In the genomic region with DNA sequence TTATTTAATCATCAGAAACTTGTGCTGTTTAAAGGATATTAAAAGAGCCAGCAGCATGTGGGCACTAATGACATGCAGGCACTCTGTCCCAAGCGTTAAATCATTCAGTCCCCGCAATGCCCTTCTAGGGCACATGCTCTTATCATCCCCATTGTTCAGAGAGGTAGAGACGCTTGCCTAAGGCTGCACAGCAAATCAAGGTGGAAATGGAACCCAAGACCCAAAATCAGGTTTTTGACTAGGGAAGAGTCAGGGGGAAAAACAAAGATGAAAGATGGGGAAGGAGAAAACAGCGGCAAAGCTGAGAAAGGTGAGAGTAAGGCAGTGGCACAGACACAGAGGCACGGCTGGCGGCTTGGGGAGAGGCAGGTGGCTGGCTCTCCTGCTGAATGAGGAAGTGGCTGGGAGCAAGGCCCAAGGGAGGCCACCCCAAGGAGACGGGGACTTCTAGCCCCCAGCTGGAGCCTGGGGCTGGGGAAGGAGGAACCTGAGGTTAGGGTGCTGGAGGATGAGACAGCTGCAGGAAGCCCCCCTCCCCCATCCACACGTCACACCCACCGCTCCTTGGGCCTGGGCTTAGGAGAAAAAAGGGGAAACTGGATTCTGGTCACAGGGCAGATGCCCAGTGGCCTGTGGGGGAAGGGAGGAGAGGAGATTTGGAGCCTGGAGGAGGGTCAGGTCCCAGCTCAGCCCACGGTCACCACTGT, we compare ENCODE assay signal across 1 cellular context.
A peak's percentile ranks its signal among the peaks of the same experiment; 100 is the strongest.
TF ChIP-seq lines count a peak whose summit lies in the region.

No MANE protein-coding gene starts in this region.

TF ChIP-seq in K562, 482 proteins besides CTCF, POLR2A, EP300 and RAD21 (continued from another document and continues in another):
- TF ChIP-seq, protein P1, sequence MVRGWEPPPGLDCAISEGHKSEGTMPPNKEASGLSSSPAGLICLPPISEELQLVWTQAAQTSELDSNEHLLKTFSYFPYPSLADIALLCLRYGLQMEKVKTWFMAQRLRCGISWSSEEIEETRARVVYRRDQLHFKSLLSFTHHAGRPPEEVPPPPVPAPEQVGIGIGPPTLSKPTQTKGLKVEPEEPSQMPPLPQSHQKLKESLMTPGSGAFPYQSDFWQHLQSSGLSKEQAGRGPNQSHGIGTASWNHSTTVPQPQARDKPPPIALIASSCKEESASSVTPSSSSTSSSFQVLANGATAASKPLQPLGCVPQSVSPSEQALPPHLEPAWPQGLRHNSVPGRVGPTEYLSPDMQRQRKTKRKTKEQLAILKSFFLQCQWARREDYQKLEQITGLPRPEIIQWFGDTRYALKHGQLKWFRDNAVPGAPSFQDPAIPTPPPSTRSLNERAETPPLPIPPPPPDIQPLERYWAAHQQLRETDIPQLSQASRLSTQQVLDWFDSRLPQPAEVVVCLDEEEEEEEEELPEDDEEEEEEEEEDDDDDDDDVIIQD (CRISPR knock-in tag; IDR thresholded peaks at IDR 0.05), result no peak
- no peak for TF ChIP-seq NONO (IDR thresholded peaks at IDR 0.05; ENCODE audit: low read depth in 2 of 2, low read length in 1 of 2)
- TF ChIP-seq, protein P2, sequence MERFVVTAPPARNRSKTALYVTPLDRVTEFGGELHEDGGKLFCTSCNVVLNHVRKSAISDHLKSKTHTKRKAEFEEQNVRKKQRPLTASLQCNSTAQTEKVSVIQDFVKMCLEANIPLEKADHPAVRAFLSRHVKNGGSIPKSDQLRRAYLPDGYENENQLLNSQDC (CRISPR knock-in tag; IDR thresholded peaks at IDR 0.05), result no peak
- TF ChIP-seq, protein P3, sequence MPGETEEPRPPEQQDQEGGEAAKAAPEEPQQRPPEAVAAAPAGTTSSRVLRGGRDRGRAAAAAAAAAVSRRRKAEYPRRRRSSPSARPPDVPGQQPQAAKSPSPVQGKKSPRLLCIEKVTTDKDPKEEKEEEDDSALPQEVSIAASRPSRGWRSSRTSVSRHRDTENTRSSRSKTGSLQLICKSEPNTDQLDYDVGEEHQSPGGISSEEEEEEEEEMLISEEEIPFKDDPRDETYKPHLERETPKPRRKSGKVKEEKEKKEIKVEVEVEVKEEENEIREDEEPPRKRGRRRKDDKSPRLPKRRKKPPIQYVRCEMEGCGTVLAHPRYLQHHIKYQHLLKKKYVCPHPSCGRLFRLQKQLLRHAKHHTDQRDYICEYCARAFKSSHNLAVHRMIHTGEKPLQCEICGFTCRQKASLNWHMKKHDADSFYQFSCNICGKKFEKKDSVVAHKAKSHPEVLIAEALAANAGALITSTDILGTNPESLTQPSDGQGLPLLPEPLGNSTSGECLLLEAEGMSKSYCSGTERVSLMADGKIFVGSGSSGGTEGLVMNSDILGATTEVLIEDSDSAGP (CRISPR knock-in tag; IDR thresholded peaks at IDR 0.05), result no peak
- peak; percentile 94 for TF ChIP-seq ADNP (tag; IDR thresholded peaks at IDR 0.05)
- no peak for TF ChIP-seq NCOR1 (IDR thresholded peaks at IDR 0.05)
- no peak for TF ChIP-seq NUFIP1 (IDR thresholded peaks at IDR 0.05; ENCODE audit: partially characterized antibody)
- TF ChIP-seq, protein P4, sequence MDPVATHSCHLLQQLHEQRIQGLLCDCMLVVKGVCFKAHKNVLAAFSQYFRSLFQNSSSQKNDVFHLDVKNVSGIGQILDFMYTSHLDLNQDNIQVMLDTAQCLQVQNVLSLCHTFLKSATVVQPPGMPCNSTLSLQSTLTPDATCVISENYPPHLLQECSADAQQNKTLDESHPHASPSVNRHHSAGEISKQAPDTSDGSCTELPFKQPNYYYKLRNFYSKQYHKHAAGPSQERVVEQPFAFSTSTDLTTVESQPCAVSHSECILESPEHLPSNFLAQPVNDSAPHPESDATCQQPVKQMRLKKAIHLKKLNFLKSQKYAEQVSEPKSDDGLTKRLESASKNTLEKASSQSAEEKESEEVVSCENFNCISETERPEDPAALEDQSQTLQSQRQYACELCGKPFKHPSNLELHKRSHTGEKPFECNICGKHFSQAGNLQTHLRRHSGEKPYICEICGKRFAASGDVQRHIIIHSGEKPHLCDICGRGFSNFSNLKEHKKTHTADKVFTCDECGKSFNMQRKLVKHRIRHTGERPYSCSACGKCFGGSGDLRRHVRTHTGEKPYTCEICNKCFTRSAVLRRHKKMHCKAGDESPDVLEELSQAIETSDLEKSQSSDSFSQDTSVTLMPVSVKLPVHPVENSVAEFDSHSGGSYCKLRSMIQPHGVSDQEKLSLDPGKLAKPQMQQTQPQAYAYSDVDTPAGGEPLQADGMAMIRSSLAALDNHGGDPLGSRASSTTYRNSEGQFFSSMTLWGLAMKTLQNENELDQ (CRISPR knock-in tag; IDR thresholded peaks at IDR 0.05; ENCODE audit: borderline replicate concordance), result no peak
- TF ChIP-seq, protein P5, sequence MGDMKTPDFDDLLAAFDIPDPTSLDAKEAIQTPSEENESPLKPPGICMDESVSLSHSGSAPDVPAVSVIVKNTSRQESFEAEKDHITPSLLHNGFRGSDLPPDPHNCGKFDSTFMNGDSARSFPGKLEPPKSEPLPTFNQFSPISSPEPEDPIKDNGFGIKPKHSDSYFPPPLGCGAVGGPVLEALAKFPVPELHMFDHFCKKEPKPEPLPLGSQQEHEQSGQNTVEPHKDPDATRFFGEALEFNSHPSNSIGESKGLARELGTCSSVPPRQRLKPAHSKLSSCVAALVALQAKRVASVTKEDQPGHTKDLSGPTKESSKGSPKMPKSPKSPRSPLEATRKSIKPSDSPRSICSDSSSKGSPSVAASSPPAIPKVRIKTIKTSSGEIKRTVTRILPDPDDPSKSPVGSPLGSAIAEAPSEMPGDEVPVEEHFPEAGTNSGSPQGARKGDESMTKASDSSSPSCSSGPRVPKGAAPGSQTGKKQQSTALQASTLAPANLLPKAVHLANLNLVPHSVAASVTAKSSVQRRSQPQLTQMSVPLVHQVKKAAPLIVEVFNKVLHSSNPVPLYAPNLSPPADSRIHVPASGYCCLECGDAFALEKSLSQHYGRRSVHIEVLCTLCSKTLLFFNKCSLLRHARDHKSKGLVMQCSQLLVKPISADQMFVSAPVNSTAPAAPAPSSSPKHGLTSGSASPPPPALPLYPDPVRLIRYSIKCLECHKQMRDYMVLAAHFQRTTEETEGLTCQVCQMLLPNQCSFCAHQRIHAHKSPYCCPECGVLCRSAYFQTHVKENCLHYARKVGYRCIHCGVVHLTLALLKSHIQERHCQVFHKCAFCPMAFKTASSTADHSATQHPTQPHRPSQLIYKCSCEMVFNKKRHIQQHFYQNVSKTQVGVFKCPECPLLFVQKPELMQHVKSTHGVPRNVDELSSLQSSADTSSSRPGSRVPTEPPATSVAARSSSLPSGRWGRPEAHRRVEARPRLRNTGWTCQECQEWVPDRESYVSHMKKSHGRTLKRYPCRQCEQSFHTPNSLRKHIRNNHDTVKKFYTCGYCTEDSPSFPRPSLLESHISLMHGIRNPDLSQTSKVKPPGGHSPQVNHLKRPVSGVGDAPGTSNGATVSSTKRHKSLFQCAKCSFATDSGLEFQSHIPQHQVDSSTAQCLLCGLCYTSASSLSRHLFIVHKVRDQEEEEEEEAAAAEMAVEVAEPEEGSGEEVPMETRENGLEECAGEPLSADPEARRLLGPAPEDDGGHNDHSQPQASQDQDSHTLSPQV (IDR thresholded peaks at IDR 0.05), result no peak
- TF ChIP-seq SIN3B (IDR thresholded peaks at IDR 0.05; ENCODE audit: low read depth), result no peak
- TF ChIP-seq CBX2 (IDR thresholded peaks at IDR 0.05; ENCODE audit: insufficient read depth, low read length, poor library complexity, severe bottlenecking), result no peak
- no peak for TF ChIP-seq POLR2G (IDR thresholded peaks at IDR 0.05; ENCODE audit: low read depth, low read length)
- TF ChIP-seq RBM17 (IDR thresholded peaks at IDR 0.05; ENCODE audit: borderline replicate concordance, low read depth, low read length), result no peak
- no peak for TF ChIP-seq RBBP5 (IDR thresholded peaks at IDR 0.05; ENCODE audit: borderline replicate concordance, insufficient read depth, low read length, poor library complexity, severe bottlenecking)
- TF ChIP-seq NFE2 (IDR thresholded peaks at IDR 0.05; ENCODE audit: low read depth), result 0 out of 2 replicates have a peak, but pooled peaks have one; percentile 7
- TF ChIP-seq SIN3A (IDR thresholded peaks at IDR 0.05; ENCODE audit: borderline replicate concordance in 2 of 2, control insufficient read depth in 1 of 2, low read depth in 2 of 2, low read length in 2 of 2), result peak; percentile 35 to 53; a peak in 2 of 4 replicates
- TF ChIP-seq ZNF668 (CRISPR knock-in tag; IDR thresholded peaks at IDR 0.05), result no peak
- TF ChIP-seq HCFC1 (IDR thresholded peaks at IDR 0.05; ENCODE audit: low read depth, low read length), result peak; percentile 10; the same call in 1 of the 2 replicates
- peak; percentile 42 for TF ChIP-seq CHD2 (IDR thresholded peaks at IDR 0.05; ENCODE audit: low read depth, low read length)
- TF ChIP-seq, protein P6, sequence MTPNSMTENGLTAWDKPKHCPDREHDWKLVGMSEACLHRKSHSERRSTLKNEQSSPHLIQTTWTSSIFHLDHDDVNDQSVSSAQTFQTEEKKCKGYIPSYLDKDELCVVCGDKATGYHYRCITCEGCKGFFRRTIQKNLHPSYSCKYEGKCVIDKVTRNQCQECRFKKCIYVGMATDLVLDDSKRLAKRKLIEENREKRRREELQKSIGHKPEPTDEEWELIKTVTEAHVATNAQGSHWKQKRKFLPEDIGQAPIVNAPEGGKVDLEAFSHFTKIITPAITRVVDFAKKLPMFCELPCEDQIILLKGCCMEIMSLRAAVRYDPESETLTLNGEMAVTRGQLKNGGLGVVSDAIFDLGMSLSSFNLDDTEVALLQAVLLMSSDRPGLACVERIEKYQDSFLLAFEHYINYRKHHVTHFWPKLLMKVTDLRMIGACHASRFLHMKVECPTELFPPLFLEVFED (CRISPR knock-in tag; conservative IDR thresholded peaks at IDR 0.05), result no peak
- TF ChIP-seq, protein P7, sequence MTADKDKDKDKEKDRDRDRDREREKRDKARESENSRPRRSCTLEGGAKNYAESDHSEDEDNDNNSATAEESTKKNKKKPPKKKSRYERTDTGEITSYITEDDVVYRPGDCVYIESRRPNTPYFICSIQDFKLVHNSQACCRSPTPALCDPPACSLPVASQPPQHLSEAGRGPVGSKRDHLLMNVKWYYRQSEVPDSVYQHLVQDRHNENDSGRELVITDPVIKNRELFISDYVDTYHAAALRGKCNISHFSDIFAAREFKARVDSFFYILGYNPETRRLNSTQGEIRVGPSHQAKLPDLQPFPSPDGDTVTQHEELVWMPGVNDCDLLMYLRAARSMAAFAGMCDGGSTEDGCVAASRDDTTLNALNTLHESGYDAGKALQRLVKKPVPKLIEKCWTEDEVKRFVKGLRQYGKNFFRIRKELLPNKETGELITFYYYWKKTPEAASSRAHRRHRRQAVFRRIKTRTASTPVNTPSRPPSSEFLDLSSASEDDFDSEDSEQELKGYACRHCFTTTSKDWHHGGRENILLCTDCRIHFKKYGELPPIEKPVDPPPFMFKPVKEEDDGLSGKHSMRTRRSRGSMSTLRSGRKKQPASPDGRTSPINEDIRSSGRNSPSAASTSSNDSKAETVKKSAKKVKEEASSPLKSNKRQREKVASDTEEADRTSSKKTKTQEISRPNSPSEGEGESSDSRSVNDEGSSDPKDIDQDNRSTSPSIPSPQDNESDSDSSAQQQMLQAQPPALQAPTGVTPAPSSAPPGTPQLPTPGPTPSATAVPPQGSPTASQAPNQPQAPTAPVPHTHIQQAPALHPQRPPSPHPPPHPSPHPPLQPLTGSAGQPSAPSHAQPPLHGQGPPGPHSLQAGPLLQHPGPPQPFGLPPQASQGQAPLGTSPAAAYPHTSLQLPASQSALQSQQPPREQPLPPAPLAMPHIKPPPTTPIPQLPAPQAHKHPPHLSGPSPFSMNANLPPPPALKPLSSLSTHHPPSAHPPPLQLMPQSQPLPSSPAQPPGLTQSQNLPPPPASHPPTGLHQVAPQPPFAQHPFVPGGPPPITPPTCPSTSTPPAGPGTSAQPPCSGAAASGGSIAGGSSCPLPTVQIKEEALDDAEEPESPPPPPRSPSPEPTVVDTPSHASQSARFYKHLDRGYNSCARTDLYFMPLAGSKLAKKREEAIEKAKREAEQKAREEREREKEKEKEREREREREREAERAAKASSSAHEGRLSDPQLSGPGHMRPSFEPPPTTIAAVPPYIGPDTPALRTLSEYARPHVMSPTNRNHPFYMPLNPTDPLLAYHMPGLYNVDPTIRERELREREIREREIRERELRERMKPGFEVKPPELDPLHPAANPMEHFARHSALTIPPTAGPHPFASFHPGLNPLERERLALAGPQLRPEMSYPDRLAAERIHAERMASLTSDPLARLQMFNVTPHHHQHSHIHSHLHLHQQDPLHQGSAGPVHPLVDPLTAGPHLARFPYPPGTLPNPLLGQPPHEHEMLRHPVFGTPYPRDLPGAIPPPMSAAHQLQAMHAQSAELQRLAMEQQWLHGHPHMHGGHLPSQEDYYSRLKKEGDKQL (CRISPR knock-in tag; IDR thresholded peaks at IDR 0.05; ENCODE audit: borderline replicate concordance), result no peak
- TF ChIP-seq, protein P8, sequence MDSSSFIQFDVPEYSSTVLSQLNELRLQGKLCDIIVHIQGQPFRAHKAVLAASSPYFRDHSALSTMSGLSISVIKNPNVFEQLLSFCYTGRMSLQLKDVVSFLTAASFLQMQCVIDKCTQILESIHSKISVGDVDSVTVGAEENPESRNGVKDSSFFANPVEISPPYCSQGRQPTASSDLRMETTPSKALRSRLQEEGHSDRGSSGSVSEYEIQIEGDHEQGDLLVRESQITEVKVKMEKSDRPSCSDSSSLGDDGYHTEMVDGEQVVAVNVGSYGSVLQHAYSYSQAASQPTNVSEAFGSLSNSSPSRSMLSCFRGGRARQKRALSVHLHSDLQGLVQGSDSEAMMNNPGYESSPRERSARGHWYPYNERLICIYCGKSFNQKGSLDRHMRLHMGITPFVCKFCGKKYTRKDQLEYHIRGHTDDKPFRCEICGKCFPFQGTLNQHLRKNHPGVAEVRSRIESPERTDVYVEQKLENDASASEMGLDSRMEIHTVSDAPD (CRISPR knock-in tag; IDR thresholded peaks at IDR 0.05), result no peak
- peak; percentile 96 for TF ChIP-seq SMARCA5 (IDR thresholded peaks at IDR 0.05)
- no peak for TF ChIP-seq HDAC6 (IDR thresholded peaks at IDR 0.05; ENCODE audit: low read depth, low read length)
- TF ChIP-seq, protein P9, sequence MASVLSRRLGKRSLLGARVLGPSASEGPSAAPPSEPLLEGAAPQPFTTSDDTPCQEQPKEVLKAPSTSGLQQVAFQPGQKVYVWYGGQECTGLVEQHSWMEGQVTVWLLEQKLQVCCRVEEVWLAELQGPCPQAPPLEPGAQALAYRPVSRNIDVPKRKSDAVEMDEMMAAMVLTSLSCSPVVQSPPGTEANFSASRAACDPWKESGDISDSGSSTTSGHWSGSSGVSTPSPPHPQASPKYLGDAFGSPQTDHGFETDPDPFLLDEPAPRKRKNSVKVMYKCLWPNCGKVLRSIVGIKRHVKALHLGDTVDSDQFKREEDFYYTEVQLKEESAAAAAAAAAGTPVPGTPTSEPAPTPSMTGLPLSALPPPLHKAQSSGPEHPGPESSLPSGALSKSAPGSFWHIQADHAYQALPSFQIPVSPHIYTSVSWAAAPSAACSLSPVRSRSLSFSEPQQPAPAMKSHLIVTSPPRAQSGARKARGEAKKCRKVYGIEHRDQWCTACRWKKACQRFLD (CRISPR knock-in tag; IDR thresholded peaks at IDR 0.05), result no peak
- TF ChIP-seq, protein P10, sequence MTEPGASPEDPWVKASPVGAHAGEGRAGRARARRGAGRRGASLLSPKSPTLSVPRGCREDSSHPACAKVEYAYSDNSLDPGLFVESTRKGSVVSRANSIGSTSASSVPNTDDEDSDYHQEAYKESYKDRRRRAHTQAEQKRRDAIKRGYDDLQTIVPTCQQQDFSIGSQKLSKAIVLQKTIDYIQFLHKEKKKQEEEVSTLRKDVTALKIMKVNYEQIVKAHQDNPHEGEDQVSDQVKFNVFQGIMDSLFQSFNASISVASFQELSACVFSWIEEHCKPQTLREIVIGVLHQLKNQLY (CRISPR knock-in tag; conservative IDR thresholded peaks at IDR 0.05), result no peak
- no peak for TF ChIP-seq SREBF1 (IDR thresholded peaks at IDR 0.05; ENCODE audit: borderline replicate concordance, low read depth, low read length)
- no peak; the same call in 1 of the 2 replicates for TF ChIP-seq ELF1 (tag; IDR thresholded peaks at IDR 0.05)
- TF ChIP-seq KHSRP (IDR thresholded peaks at IDR 0.05), result no peak
- TF ChIP-seq FOS (IDR thresholded peaks at IDR 0.05; ENCODE audit: extremely low read depth, insufficient read length), result no peak
- no peak for TF ChIP-seq LARP7 (IDR thresholded peaks at IDR 0.05)
- TF ChIP-seq SP1 (CRISPR knock-in tag; IDR thresholded peaks at IDR 0.05), result 0 out of 2 replicates have a peak, but pooled peaks have one; percentile 35
- TF ChIP-seq PTBP1 (IDR thresholded peaks at IDR 0.05; ENCODE audit: low read depth, low read length), result no peak
- TF ChIP-seq ZSCAN32 (CRISPR knock-in tag; IDR thresholded peaks at IDR 0.05), result no peak
